In the genomic region with DNA sequence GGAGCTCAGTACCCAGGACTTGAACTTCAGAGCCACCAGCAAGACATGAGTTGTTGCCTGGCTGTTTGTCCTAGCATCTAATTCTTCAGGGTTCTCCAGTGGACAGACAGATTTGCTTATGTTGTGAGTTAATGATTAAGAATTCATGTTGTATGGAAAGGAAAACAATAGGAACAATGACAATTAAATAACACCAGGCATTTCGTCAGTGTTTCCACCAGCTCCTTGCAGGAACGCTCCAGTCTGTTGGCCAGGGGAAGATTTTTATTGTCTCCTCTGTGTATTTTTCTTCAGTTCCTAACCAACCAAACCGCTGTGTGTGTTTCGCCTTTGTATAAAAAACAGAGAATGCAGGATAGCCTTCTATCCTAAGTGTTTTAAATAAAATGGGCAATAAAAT, we compare ENCODE assay signal across 15 cellular contexts.
"Had no signal": no experiment of that assay in that cellular context is flagged by ENCODE, and none has a peak within 500 bp of the region (broad histone marks: within the 10 kb centered on the region; RNA-seq: fewer than 3 reads in every experiment).

No MANE protein-coding gene starts in this region.

- H3K9me3 ChIP-seq: body of pancreas, pancreas, tibial artery had no signal

- H3K4me3 ChIP-seq: body of pancreas, pancreas, skin epidermis, tibial artery had no signal

- H3K27ac Mint-ChIP-seq: activated naive CD4-positive, alpha-beta T cell treated with anti-CD3 and anti-CD28 coated beads, Interleukin-2, amount 10 ng/mL, durations not matched to agents 7 days and 5 days; activated T-helper 17 cell treated with anti-CD3 and anti-CD28 coated beads, Interleukin-2, amount 50 U/mL, for 72 hours; natural killer cell; WTC11 had no signal

- H3K36me3 ChIP-seq: pancreas, tibial artery had no signal

- H3K4me3 Mint-ChIP-seq: activated naive CD4-positive, alpha-beta T cell treated with anti-CD3 and anti-CD28 coated beads, Interleukin-2, amount 10 ng/mL, durations not matched to agents 7 days and 5 days; activated T-helper 17 cell treated with anti-CD3 and anti-CD28 coated beads, Interleukin-2, amount 50 U/mL, for 72 hours; central memory CD8-positive, alpha-beta T cell; natural killer cell; WTC11 had no signal

- H3K36me3 Mint-ChIP-seq: activated naive CD4-positive, alpha-beta T cell treated with anti-CD3 and anti-CD28 coated beads, Interleukin-2, amount 10 ng/mL, durations not matched to agents 7 days and 5 days; natural killer cell; WTC11 had no signal

- H3K27me3 Mint-ChIP-seq: activated naive CD4-positive, alpha-beta T cell treated with anti-CD3 and anti-CD28 coated beads, Interleukin-2, amount 10 ng/mL, durations not matched to agents 7 days and 5 days; central memory CD8-positive, alpha-beta T cell had no signal

- H3K9me3 Mint-ChIP-seq: activated naive CD4-positive, alpha-beta T cell treated with anti-CD3 and anti-CD28 coated beads, Interleukin-2, amount 10 ng/mL, durations not matched to agents 7 days and 5 days; activated T-helper 17 cell treated with anti-CD3 and anti-CD28 coated beads, Interleukin-2, amount 50 U/mL, for 72 hours; central memory CD8-positive, alpha-beta T cell; WTC11 had no signal

- H3K4me1 Mint-ChIP-seq: activated naive CD4-positive, alpha-beta T cell treated with anti-CD3 and anti-CD28 coated beads, Interleukin-2, amount 10 ng/mL, durations not matched to agents 7 days and 5 days; activated T-helper 17 cell treated with anti-CD3 and anti-CD28 coated beads, Interleukin-2, amount 50 U/mL, for 72 hours; central memory CD8-positive, alpha-beta T cell; natural killer cell had no signal

- H3K27ac ChIP-seq: body of pancreas, epithelial cell of prostate, pancreas, tibial artery had no signal

- H3K4me1 ChIP-seq: body of pancreas, pancreas, tibial artery had no signal

- H3K27me3 ChIP-seq: body of pancreas, pancreas, tibial artery had no signal

- DNase-seq: activated CD4-positive, alpha-beta T cell treated with anti-CD3 and anti-CD28 coated beads for 48 hours; activated naive CD4-positive, alpha-beta T cell treated with anti-CD3 and anti-CD28 coated beads, Interleukin-2, amount 10 ng/mL, durations not matched to agents 7 days and 5 days; body of pancreas; cortex of kidney; effector memory CD4-positive, alpha-beta T cell; mammary epithelial cell; natural killer cell; pancreas; T-helper 1 cell; tibial artery had no signal
